In the genomic region with DNA sequence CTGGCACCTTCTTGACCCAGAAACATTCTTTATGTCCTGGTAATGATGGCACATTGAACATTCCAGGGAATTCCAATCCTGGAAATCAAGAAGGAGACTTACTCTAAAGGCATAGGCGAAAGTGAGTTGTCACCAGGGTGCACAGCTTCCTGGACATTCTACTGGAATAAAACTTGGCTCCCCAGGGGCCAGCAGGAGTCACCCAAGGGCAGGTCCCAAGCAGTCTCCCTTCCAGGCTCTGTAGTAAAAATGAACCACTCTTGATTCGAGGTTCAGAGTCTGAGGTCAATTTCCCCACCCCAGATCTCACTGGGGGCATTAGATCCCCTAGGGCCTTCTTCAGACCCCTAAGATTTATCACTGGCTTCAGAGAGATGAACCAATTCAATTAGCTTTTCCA, we compare ENCODE assay signal across 11 cellular contexts.
DNase-seq lines count a peak whose midpoint lies in the region; ATAC-seq, FAIRE-seq and TF ChIP-seq lines count a peak whose summit lies in the region.
"Had no signal": no experiment of that assay in that cellular context is flagged by ENCODE, and none has a peak within 500 bp of the region (broad histone marks: within the 10 kb centered on the region; RNA-seq: fewer than 3 reads in every experiment).

No MANE protein-coding gene starts in this region.

- H3K36me3 Mint-ChIP-seq in activated T-helper 1 cell treated with anti-CD3 and anti-CD28 coated beads, Interleukin-12 subunit alpha, Interleukin-12 subunit beta, Interleukin-2, Interleukin-4 antibody, amounts not matched to agents 30 ng/mL and 10 ng/mL and 1 ng/mL, durations not matched to agents 14 hours and 24 hours and 36 hours (ENCODE audit: low read depth), result peaks cover 16% of the 10 kb centered on the region
- H3K36me3 Mint-ChIP-seq in natural killer cell treated with Interleukin-12 subunit alpha and Interleukin-12 subunit beta and Interleukin-15 and Interleukin-18, amount 100 ng/mL, for 72 hours, result no peaks in the 10 kb centered on the region

- peak overlapping the region; percentile 97 for H3K27ac Mint-ChIP-seq in activated T-helper 1 cell treated with anti-CD3 and anti-CD28 coated beads, Interleukin-12 subunit alpha, Interleukin-12 subunit beta, Interleukin-2, Interleukin-4 antibody, amounts not matched to agents 30 ng/mL and 10 ng/mL and 1 ng/mL, durations not matched to agents 14 hours and 24 hours and 36 hours
- H3K27ac Mint-ChIP-seq in natural killer cell treated with Interleukin-12 subunit alpha and Interleukin-12 subunit beta and Interleukin-15 and Interleukin-18, amount 100 ng/mL, for 72 hours, result peak overlapping the region; percentile 90 to 93

- no peak for ATAC-seq in natural killer cell treated with Interleukin-12 subunit alpha and Interleukin-12 subunit beta and Interleukin-15 and Interleukin-18, amount 100 ng/mL, for 72 hours
- ATAC-seq in left lung, result no peak
- ATAC-seq: sciatic nerve had no signal

- no peak overlapping the region for H3K4me3 ChIP-seq in left lung

- peak; percentile 59 for FAIRE-seq in GM19239 (lab: Jason Lieb, UNC)
- FAIRE-seq: D721Med, RCC 7860 had no signal

- H3K27me3 Mint-ChIP-seq in activated T-helper 1 cell treated with anti-CD3 and anti-CD28 coated beads, Interleukin-12 subunit alpha, Interleukin-12 subunit beta, Interleukin-2, Interleukin-4 antibody, amounts not matched to agents 30 ng/mL and 10 ng/mL and 1 ng/mL, durations not matched to agents 14 hours and 24 hours and 36 hours (ENCODE audit: insufficient read depth), result no peaks in the 10 kb centered on the region
- H3K27me3 Mint-ChIP-seq in natural killer cell treated with Interleukin-12 subunit alpha and Interleukin-12 subunit beta and Interleukin-15 and Interleukin-18, amount 100 ng/mL, for 72 hours, result no peaks in the 10 kb centered on the region

- peaks cover 0 to 7% of the 10 kb centered on the region in 2 donors for H3K4me1 ChIP-seq in left lung

- intact Hi-C loops in activated T-helper 1 cell treated with anti-CD3 and anti-CD28 coated beads, Interleukin-12 subunit alpha, Interleukin-12 subunit beta, Interleukin-2, Interleukin-4 antibody, amounts not matched to agents 30 ng/mL and 10 ng/mL and 1 ng/mL, durations not matched to agents 14 hours and 24 hours and 36 hours (cut with micrococcal nuclease), result loop anchor here (10.0 kb wide), 1 partner anchor 215 kb away; no protein-coding TSS in a partner anchor
- intact Hi-C loops in left lung (cut with DNase I), result no loop called here

- DNase-seq in DMS53 (lab: John Stamatoyannopoulos, UW), result peak; percentile 15
- no peak for DNase-seq in DMS53 treated with DMSO at 0.1 percent for 48 hours (lab: John Stamatoyannopoulos, UW; ENCODE audit: unreplicated experiment)
- DNase-seq in GM19239 (ENCODE audit: insufficient read length, low spot score), result no peak
- DNase-seq in activated T-helper 1 cell treated with anti-CD3 and anti-CD28 coated beads, Interleukin-12 subunit alpha, Interleukin-12 subunit beta, Interleukin-2, Interleukin-4 antibody, amounts not matched to agents 30 ng/mL and 10 ng/mL and 1 ng/mL, durations not matched to agents 14 hours and 24 hours and 36 hours (ENCODE audit: low spot score), result no peak
- no peak for DNase-seq in natural killer cell treated with Interleukin-12 subunit alpha and Interleukin-12 subunit beta and Interleukin-15 and Interleukin-18, amount 100 ng/mL, for 72 hours (ENCODE audit: low spot score)
- DNase-seq in NCI-H774 (lab: John Stamatoyannopoulos, UW), result no peak
- DNase-seq in left lung, result no peak
- DNase-seq in NCI-H748 treated with DMSO at 0.1 percent for 48 hours (lab: John Stamatoyannopoulos, UW), result no peak

- no peak for TF ChIP-seq CTCF in left lung (IDR thresholded peaks at IDR 0.05)

- H3K27ac ChIP-seq in left lung, result peak overlapping the region in 1 of 2 donors; percentile 30

- H3K9me3 ChIP-seq in left lung, result no peaks in the 10 kb centered on the region

- H3K36me3 ChIP-seq in left lung, result no peaks in the 10 kb centered on the region

- H3K9me3 Mint-ChIP-seq in activated T-helper 1 cell treated with anti-CD3 and anti-CD28 coated beads, Interleukin-12 subunit alpha, Interleukin-12 subunit beta, Interleukin-2, Interleukin-4 antibody, amounts not matched to agents 30 ng/mL and 10 ng/mL and 1 ng/mL, durations not matched to agents 14 hours and 24 hours and 36 hours, result peaks cover 3% of the 10 kb centered on the region
- no peaks in the 10 kb centered on the region for H3K9me3 Mint-ChIP-seq in natural killer cell treated with Interleukin-12 subunit alpha and Interleukin-12 subunit beta and Interleukin-15 and Interleukin-18, amount 100 ng/mL, for 72 hours

- peaks cover 89% of the 10 kb centered on the region for H3K4me1 Mint-ChIP-seq in activated T-helper 1 cell treated with anti-CD3 and anti-CD28 coated beads, Interleukin-12 subunit alpha, Interleukin-12 subunit beta, Interleukin-2, Interleukin-4 antibody, amounts not matched to agents 30 ng/mL and 10 ng/mL and 1 ng/mL, durations not matched to agents 14 hours and 24 hours and 36 hours (ENCODE audit: low read depth)
- peaks cover 48 to 65% of the 10 kb centered on the region in 2 donors for H3K4me1 Mint-ChIP-seq in natural killer cell treated with Interleukin-12 subunit alpha and Interleukin-12 subunit beta and Interleukin-15 and Interleukin-18, amount 100 ng/mL, for 72 hours (ENCODE audit: low read depth in 2 of 2)

- H3K27me3 ChIP-seq in left lung, result no peaks in the 10 kb centered on the region

- H3K4me3 Mint-ChIP-seq in activated T-helper 1 cell treated with anti-CD3 and anti-CD28 coated beads, Interleukin-12 subunit alpha, Interleukin-12 subunit beta, Interleukin-2, Interleukin-4 antibody, amounts not matched to agents 30 ng/mL and 10 ng/mL and 1 ng/mL, durations not matched to agents 14 hours and 24 hours and 36 hours, result no peak overlapping the region
- peak overlapping the region; percentile 84 for H3K4me3 Mint-ChIP-seq in natural killer cell treated with Interleukin-12 subunit alpha and Interleukin-12 subunit beta and Interleukin-15 and Interleukin-18, amount 100 ng/mL, for 72 hours
